In genomic region chr13:79405831-79406596, GRCh38 we compare ENCODE assay signal across 8 cellular contexts. TPM values are rescaled to one million over a fixed set of nuclear protein-coding genes. Genes with fewer than 3 reads are reported as not detected.
A peak's percentile ranks its signal among the peaks of the same experiment; 100 is the strongest.
DNase-seq lines count a peak whose midpoint lies in the region; ATAC-seq and TF ChIP-seq lines count a peak whose summit lies in the region.

A gene with protein sequence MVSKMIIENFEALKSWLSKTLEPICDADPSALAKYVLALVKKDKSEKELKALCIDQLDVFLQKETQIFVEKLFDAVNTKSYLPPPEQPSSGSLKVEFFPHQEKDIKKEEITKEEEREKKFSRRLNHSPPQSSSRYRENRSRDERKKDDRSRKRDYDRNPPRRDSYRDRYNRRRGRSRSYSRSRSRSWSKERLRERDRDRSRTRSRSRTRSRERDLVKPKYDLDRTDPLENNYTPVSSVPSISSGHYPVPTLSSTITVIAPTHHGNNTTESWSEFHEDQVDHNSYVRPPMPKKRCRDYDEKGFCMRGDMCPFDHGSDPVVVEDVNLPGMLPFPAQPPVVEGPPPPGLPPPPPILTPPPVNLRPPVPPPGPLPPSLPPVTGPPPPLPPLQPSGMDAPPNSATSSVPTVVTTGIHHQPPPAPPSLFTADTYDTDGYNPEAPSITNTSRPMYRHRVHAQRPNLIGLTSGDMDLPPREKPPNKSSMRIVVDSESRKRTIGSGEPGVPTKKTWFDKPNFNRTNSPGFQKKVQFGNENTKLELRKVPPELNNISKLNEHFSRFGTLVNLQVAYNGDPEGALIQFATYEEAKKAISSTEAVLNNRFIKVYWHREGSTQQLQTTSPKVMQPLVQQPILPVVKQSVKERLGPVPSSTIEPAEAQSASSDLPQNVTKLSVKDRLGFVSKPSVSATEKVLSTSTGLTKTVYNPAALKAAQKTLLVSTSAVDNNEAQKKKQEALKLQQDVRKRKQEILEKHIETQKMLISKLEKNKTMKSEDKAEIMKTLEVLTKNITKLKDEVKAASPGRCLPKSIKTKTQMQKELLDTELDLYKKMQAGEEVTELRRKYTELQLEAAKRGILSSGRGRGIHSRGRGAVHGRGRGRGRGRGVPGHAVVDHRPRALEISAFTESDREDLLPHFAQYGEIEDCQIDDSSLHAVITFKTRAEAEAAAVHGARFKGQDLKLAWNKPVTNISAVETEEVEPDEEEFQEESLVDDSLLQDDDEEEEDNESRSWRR (minus strand): TSS chr13:79406255. CDS start chr13:79405774, 481 bp downstream.

- H3K9me3 ChIP-seq in adipocyte (ENCODE audit: control insufficient read depth, low read length) (no peaks in the 10 kb centered on the region), heart left ventricle (no peaks in the 10 kb centered on the region), upper lobe of left lung (no peaks in the 10 kb centered on the region)

- H3K4me1 ChIP-seq in adipocyte (ENCODE audit: control insufficient read depth, insufficient read depth, low read length) (peaks cover 45% of the 10 kb centered on the region), heart left ventricle (peaks cover 3 to 53% (median 45%) of the 10 kb centered on the region in 12 donors), upper lobe of left lung (peaks cover 42 to 53% (median 44%) of the 10 kb centered on the region in 4 donors)

- DNase-seq in GM12865 (ENCODE audit: low read depth) (peak; percentile 97), NCI-H1417 treated with DMSO at 0.1 percent for 48 hours (lab: John Stamatoyannopoulos, UW) (peak; percentile 94), T follicular helper cell (ENCODE audit: low read depth) (peak; percentile 93), adipocyte (ENCODE audit: low read depth) (peak; percentile 97), heart left ventricle (peak; percentile 94 to 96 (median 95)), posterior cingulate gyrus (peak; percentile 81 to 98 (median 88)), upper lobe of left lung (peak; percentile 90 to 91)

- ATAC-seq in HG02763 (IDR thresholded peaks at IDR 0.05; ENCODE audit: unreplicated experiment) (peak; percentile 84), heart left ventricle (peak; percentile 92 to 94 (median 94)), upper lobe of left lung (ENCODE audit: low FRiP score in 2 of 2) (peak; percentile 93 to 98)

- no peaks in the 10 kb centered on the region for H3K27me3 ChIP-seq in adipocyte (replicated peaks; ENCODE audit: control insufficient read depth, insufficient read depth, low read length)
- H3K27me3 ChIP-seq in heart left ventricle = no peaks in the 10 kb centered on the region
- no peaks in the 10 kb centered on the region for H3K27me3 ChIP-seq in upper lobe of left lung

- H3K36me3 ChIP-seq in adipocyte (ENCODE audit: control insufficient read depth, insufficient read depth, low read length, severe bottlenecking) (no peaks in the 10 kb centered on the region), heart left ventricle (no peaks in the 10 kb centered on the region), upper lobe of left lung (no peaks in the 10 kb centered on the region)

- TF ChIP-seq CTCF in GM12865 (IDR thresholded peaks at IDR 0.05; ENCODE audit: insufficient read depth, low read depth, low read length, missing control alignments) (no peak), heart left ventricle (IDR thresholded peaks at IDR 0.05) (peak in 2 of 12 donors; percentile 7 to 18), upper lobe of left lung (IDR thresholded peaks at IDR 0.05) (peak in 2 of 6 experiments; percentile 31 to 47)

- H3K4me3 ChIP-seq in GM12865 (ENCODE audit: low read depth, low read length) (peak within 1 kb of the TSS; percentile 99), adipocyte (ENCODE audit: low read length) (peak within 1 kb of the TSS; percentile 99), heart left ventricle (peak within 1 kb of the TSS; percentile 68 to 92 (median 84)), upper lobe of left lung (peak within 1 kb of the TSS; percentile 66 to 84 (median 71))

- peak within 1 kb of the TSS; percentile 90 to 98 (median 96) for H3K27ac ChIP-seq in heart left ventricle
- H3K27ac ChIP-seq in upper lobe of left lung = peak within 1 kb of the TSS; percentile 92 to 97 (median 93)

- peak in 1 of 2 donors; percentile 49 for TF ChIP-seq POLR2A in heart left ventricle (IDR thresholded peaks at IDR 0.05)
- peak in 3 of 4 donors; percentile 15 to 72 (median 57) for TF ChIP-seq POLR2A in upper lobe of left lung (IDR thresholded peaks at IDR 0.05)

- no peak for TF ChIP-seq EP300 in upper lobe of left lung (IDR thresholded peaks at IDR 0.05)

- peak within 1 kb of the TSS; percentile 98 for H3K9ac ChIP-seq in adipocyte (ENCODE audit: low read length)

- 0 to 1% (median 1%) methylated on average over 49 to 72 of the region's 72 CpGs for WGBS in heart left ventricle, 4 donors
- WGBS in upper lobe of left lung, 2 donors = 1% methylated on average over 33 to 58 of the region's 72 CpGs

- intact Hi-C loops in heart left ventricle (cut with DNase I) = loop anchor here in 2 of 10 donors (5.0 kb wide), 2 partner anchors 76 to 936 kb away; partner anchors contain the start of genes NDFIP2 (in 1 of the 2) and SPRY2 (in 1 of the 2)
- intact Hi-C loops in posterior cingulate gyrus (cut with DNase I) = loop anchor here (5.0 kb wide), 1 partner anchor 76 kb away; the partner anchor contains the start of gene NDFIP2

RNA-seq across cellular contexts. Expression of the gene that starts here (rescaled TPM):
- 10 to 100 TPM; 16.9 to 28.4 (median 21.0) TPM for total RNA-seq in heart left ventricle
- polyA plus RNA-seq in heart left ventricle = 10 to 100 TPM; 11.5 to 16.6 TPM
- 10 to 100 TPM; 27.7 to 70.1 (median 32.9) TPM for total RNA-seq in upper lobe of left lung

Comparison
In these comparisons a context has a peak if more than half of its experiments do, and no peak if none do; other contexts are left out.
1. Peak in every context shown above with its lines: DNase-seq, ATAC-seq, H3K4me3 ChIP-seq and H3K27ac ChIP-seq.